ENCODE assay signal across 23 cellular contexts in the genomic region with DNA sequence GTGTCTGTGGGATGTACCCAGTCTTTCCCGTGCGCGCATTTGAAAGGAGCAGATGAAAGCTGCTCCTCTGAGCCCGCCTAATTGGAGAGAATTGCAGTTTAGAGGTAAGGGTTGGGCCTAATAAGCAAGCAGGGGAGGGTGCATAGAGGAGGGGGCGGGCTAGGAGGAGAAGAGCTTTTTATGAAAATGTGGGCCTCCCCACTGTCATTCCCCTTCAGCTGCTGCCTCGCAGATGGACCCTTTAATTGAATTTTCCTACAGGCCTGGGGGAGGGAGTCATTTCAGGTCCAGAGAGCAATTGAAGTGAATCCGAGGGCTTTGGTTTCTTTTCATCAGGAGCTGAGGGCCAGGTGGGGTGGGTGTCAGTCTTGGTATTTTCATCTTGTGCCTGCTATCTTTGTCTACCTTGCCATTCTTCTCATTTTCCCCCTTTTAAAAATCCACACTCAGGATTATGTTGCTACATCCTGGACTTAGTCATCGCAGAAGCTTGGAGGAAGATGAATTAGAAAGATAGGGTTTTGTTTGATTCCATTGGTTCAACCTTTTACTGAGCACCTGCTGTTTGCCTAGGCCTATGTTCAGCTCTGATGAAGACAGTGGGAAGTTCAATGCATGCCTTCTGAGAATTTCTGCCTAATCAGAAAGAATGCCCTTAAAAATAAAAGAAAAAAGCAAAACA.
DNase-seq lines count a peak whose midpoint lies in the region; ATAC-seq and TF ChIP-seq lines count a peak whose summit lies in the region.
"Had no signal": no experiment of that assay in that cellular context is flagged by ENCODE, and none has a peak within 500 bp of the region (broad histone marks: within the 10 kb centered on the region; RNA-seq: fewer than 3 reads in every experiment).

No MANE protein-coding gene starts in this region.

- no peaks in the 10 kb centered on the region; a peak in 2 of 7 replicates for H3K36me3 Mint-ChIP-seq in H9 (ENCODE audit: insufficient read depth in 1 of 3, low read depth in 3 of 3)
- H3K36me3 Mint-ChIP-seq in brain, result no peaks in the 10 kb centered on the region
- H3K36me3 Mint-ChIP-seq in naive B cell, result no peaks in the 10 kb centered on the region
- H3K36me3 Mint-ChIP-seq: CD4-positive, alpha-beta memory T cell had no signal

- no peak overlapping the region for H2AFZ ChIP-seq in H9 (ENCODE audit: low read length)

- TF ChIP-seq CTCF in H9 (conservative IDR thresholded peaks at IDR 0.05), result no peak
- no peak for TF ChIP-seq CTCF in brain (conservative IDR thresholded peaks at IDR 0.05)

- H3K9ac ChIP-seq in H9 (ENCODE audit: extremely low read depth, insufficient read length, low read length), result no peak overlapping the region

- H3K23me2 ChIP-seq in H9 (ENCODE audit: insufficient read length, low read depth, low read length, poor library complexity, severe bottlenecking), result no peaks in the 10 kb centered on the region

- DNase-seq in ELF-1 (ENCODE audit: low read depth, low spot score) (peak; percentile 41), H9 (peak; percentile 48), naive B cell (no peak), GF-D8 (lab: John Stamatoyannopoulos, UW) (no peak), mesenteric fat pad (ENCODE audit: low spot score) (no peak), NCI-H774 (lab: John Stamatoyannopoulos, UW) (no peak)
- DNase-seq: activated naive CD4-positive, alpha-beta T cell treated with anti-CD3 and anti-CD28 coated beads for 36 hours; activated T-cell treated with anti-CD3 and anti-CD28 coated beads, Interleukin-2, amount 50 U/mL, for 4 hours; CD4-positive, alpha-beta memory T cell; central memory CD4-positive, alpha-beta T cell; erythroblast; foreskin melanocyte; KBM-7; midbrain; NCI-H1092 treated with DMSO at 0.1 percent for 48 hours; NCI-H2029 treated with DMSO at 0.1 percent for 48 hours; NCI-H510A treated with DMSO at 0.1 percent for 48 hours; T-helper 2 cell; upper lobe of right lung had no signal

- H3T11ph ChIP-seq in H9 (ENCODE audit: low read length), result no peak overlapping the region

- H4K20me1 ChIP-seq in H9 (ENCODE audit: control insufficient read depth, insufficient read depth, insufficient read length), result no peaks in the 10 kb centered on the region

- H3K79me1 ChIP-seq in H9 (ENCODE audit: insufficient read depth, low read depth, low read length, poor library complexity, severe bottlenecking), result no peaks in the 10 kb centered on the region

- H2BK5ac ChIP-seq in H9 (ENCODE audit: insufficient read length, low read length), result no peak overlapping the region

- H2BK15ac ChIP-seq in H9 (ENCODE audit: low read depth, low read length), result no peak overlapping the region

- no peak overlapping the region for H4K5ac ChIP-seq in H9 (ENCODE audit: insufficient read length, low read depth, low read length)

- no CpG with 5 or more reads among the region's 8 CpGs for WGBS in H9 (ENCODE audit: extremely low coverage, insufficient read length, low lambda C conversion rate)

- no peak overlapping the region for H2BK120ac ChIP-seq in H9 (ENCODE audit: low read depth, low read length, poor library complexity, severe bottlenecking)

- H4K91ac ChIP-seq in H9 (ENCODE audit: insufficient read length, low read depth, low read length), result no peak overlapping the region

- no peak overlapping the region for H3K23ac ChIP-seq in H9 (ENCODE audit: insufficient read length, low read depth, low read length)

- H3K56ac ChIP-seq in H9 (ENCODE audit: insufficient read length, low read depth, low read length), result no peak overlapping the region

- no peak overlapping the region for H3K18ac ChIP-seq in H9 (ENCODE audit: insufficient read length, low read depth, low read length)

- H2AK5ac ChIP-seq in H9 (ENCODE audit: insufficient read length, low read length), result no peak overlapping the region

- no peaks in the 10 kb centered on the region for H3K9me3 ChIP-seq in H9 (ENCODE audit: control insufficient read depth, low read depth, low read length)
- H3K9me3 ChIP-seq: HAP-1, upper lobe of right lung had no signal

- H3K14ac ChIP-seq in H9 (ENCODE audit: insufficient read depth, low read length), result no peak overlapping the region

- no peaks in the 10 kb centered on the region; a peak in 2 of 5 replicates for H3K9me3 Mint-ChIP-seq in H9
- peaks cover 0 to 5% (median 0%) of the 10 kb centered on the region in 5 experiments for H3K9me3 Mint-ChIP-seq in brain
- H3K9me3 Mint-ChIP-seq in naive B cell, result peaks cover 0 to 3% (median 0%) of the 10 kb centered on the region in 7 donors
- H3K9me3 Mint-ChIP-seq: activated naive CD4-positive, alpha-beta T cell treated with anti-CD3 and anti-CD28 coated beads for 36 hours; activated T-cell treated with anti-CD3 and anti-CD28 coated beads, Interleukin-2, amount 50 U/mL, for 4 hours; CD4-positive, alpha-beta memory T cell; nephron had no signal

- H2BK20ac ChIP-seq in H9 (ENCODE audit: low read depth, low read length, poor library complexity, severe bottlenecking), result no peak overlapping the region

- ATAC-seq in naive B cell (ENCODE audit: low read depth in 2 of 2) (no peak), HG02870 (IDR thresholded peaks at IDR 0.05; ENCODE audit: unreplicated experiment) (no peak)
- ATAC-seq: activated T-cell treated with anti-CD3 and anti-CD28 coated beads, Interleukin-2, amount 50 U/mL, for 4 hours; upper lobe of right lung had no signal

- peak overlapping the region in 1 of 2 experiments; percentile 14; a peak in 1 of 5 replicates for H3K4me3 Mint-ChIP-seq in H9
- H3K4me3 Mint-ChIP-seq in brain, result peak overlapping the region in 1 of 5 experiments; percentile 20
- H3K4me3 Mint-ChIP-seq in naive B cell, result no peak overlapping the region
- H3K4me3 Mint-ChIP-seq: activated naive CD4-positive, alpha-beta T cell treated with anti-CD3 and anti-CD28 coated beads for 36 hours; activated T-cell treated with anti-CD3 and anti-CD28 coated beads, Interleukin-2, amount 50 U/mL, for 4 hours; CD4-positive, alpha-beta memory T cell; nephron had no signal

- H3K27ac ChIP-seq in H9 (ENCODE audit: insufficient read length, low read depth, low read length), result no peak overlapping the region
- H3K27ac ChIP-seq: upper lobe of right lung had no signal

- H4K8ac ChIP-seq in H9 (replicated peaks; ENCODE audit: insufficient read length, low read depth, low read length), result no peak overlapping the region

- no peak overlapping the region for H3K4ac ChIP-seq in H9 (ENCODE audit: low read depth, low read length)

- peaks cover 40 to 43% of the 10 kb centered on the region in 2 experiments for H3K4me1 Mint-ChIP-seq in H9
- peaks cover 57% of the 10 kb centered on the region for H3K4me1 Mint-ChIP-seq in brain
- peaks cover 19 to 42% (median 41%) of the 10 kb centered on the region in 3 donors for H3K4me1 Mint-ChIP-seq in naive B cell
- H3K4me1 Mint-ChIP-seq: nephron had no signal

- H3K4me2 ChIP-seq in H9 (ENCODE audit: insufficient read depth, insufficient read length, low read length), result no peak overlapping the region

- peaks cover 3% of the 10 kb centered on the region; the same call in 1 of the 2 replicates for H3K27me3 Mint-ChIP-seq in H9 (ENCODE audit: low read depth)
- H3K27me3 Mint-ChIP-seq in brain, result peaks cover 3% of the 10 kb centered on the region
- no peaks in the 10 kb centered on the region for H3K27me3 Mint-ChIP-seq in naive B cell

- H3K4me1 ChIP-seq in H9 (ENCODE audit: insufficient read depth, low read length), result no peaks in the 10 kb centered on the region
- H3K4me1 ChIP-seq: HAP-1, upper lobe of right lung had no signal

- H3K27ac Mint-ChIP-seq in H9 (peak overlapping the region in 2 of 3 experiments; percentile 13 to 21; a peak in 4 of 7 replicates), brain (peak overlapping the region in 4 of 5 experiments; percentile 31 to 83 (median 78)), naive B cell (peak overlapping the region in 5 of 6 donors; percentile 3 to 83 (median 49))

- H3K79me2 ChIP-seq in H9 (ENCODE audit: insufficient read depth, low read length), result no peaks in the 10 kb centered on the region

- no peaks in the 10 kb centered on the region for H3K27me3 ChIP-seq in H9 (ENCODE audit: insufficient read depth, low read length)
- H3K27me3 ChIP-seq: upper lobe of right lung had no signal

- H2BK12ac ChIP-seq in H9 (ENCODE audit: insufficient read length, low read depth, low read length), result no peak overlapping the region

Comparison
In these comparisons a context has a peak if more than half of its experiments do, and no peak if none do; other contexts are left out.
1. DNase-seq: peak in ELF-1 (single experiment) and H9 (single experiment); none in naive B cell (single experiment), GF-D8 (single experiment), mesenteric fat pad (single experiment) and NCI-H774 (single experiment).
2. H3K27ac Mint-ChIP-seq: peak in every context shown above with its lines; median percentile 78 in brain; 49 in naive B cell; 17 in H9.